ENCODE assay signal across 22 cellular contexts in genomic region chr15:77746254-77747174, GRCh38.
DNase-seq lines count a peak whose midpoint lies in the region; ATAC-seq, FAIRE-seq and TF ChIP-seq lines count a peak whose summit lies in the region.
"Had no signal": no experiment of that assay in that cellular context is flagged by ENCODE, and none has a peak within 500 bp of the region (broad histone marks: within the 10 kb centered on the region; RNA-seq: fewer than 3 reads in every experiment).

No MANE protein-coding gene starts in this region.

- no peak overlapping the region for H3K23ac ChIP-seq in H1 (ENCODE audit: insufficient read length)

- no peak overlapping the region for H3K4me3 Mint-ChIP-seq in activated naive CD8-positive, alpha-beta T cell treated with anti-CD3 and anti-CD28 coated beads for 36 hours
- H3K4me3 Mint-ChIP-seq: CD14-positive monocyte; CD4-positive, alpha-beta T cell had no signal

- H3K9me3 ChIP-seq in left ventricle myocardium inferior (replicated peaks): no peaks in the 10 kb centered on the region
- no peaks in the 10 kb centered on the region for H3K9me3 ChIP-seq in H1 (ENCODE audit: insufficient read depth in 2 of 2, low read depth in 1 of 2, low read length in 1 of 2)
- no peaks in the 10 kb centered on the region for H3K9me3 ChIP-seq in osteoblast (ENCODE audit: low read depth, low read length)
- H3K9me3 ChIP-seq: BE2C; BLaER1 treated with 17β-estradiol and CSF1 and Interleukin-3, amounts not matched to agents 10 nM and 100 nM had no signal

- H3K4me2 ChIP-seq in H1 (ENCODE audit: insufficient read depth in 1 of 2, low read depth in 2 of 2, low read length in 2 of 2) (peak overlapping the region; percentile 36 to 37; a peak in 2 of 4 replicates), osteoblast (ENCODE audit: insufficient read depth, low read length) (no peak overlapping the region)
- H3K4me2 ChIP-seq: BLaER1 treated with 17β-estradiol and CSF1 and Interleukin-3, amounts not matched to agents 10 nM and 100 nM had no signal

- H3K4me3 ChIP-seq in left ventricle myocardium inferior (no peak overlapping the region), H1 (ENCODE audit: extremely low read depth in 1 of 4, insufficient read depth in 2 of 4, low read depth in 3 of 4, low read length in 4 of 4) (no peak overlapping the region), osteoblast (ENCODE audit: insufficient read depth, low read length) (no peak overlapping the region)
- H3K4me3 ChIP-seq: BLaER1 treated with 17β-estradiol and CSF1 and Interleukin-3, amounts not matched to agents 10 nM and 100 nM had no signal

- no peak for FAIRE-seq in H1 (lab: Jason Lieb, UNC)
- FAIRE-seq: D721Med, GM12892 had no signal

- H3K14ac ChIP-seq in H1 (ENCODE audit: insufficient read length): no peak overlapping the region

- no peak overlapping the region for H4K91ac ChIP-seq in H1 (replicated peaks; ENCODE audit: insufficient read length, low read length)

- no peak for ATAC-seq in Right ventricle myocardium inferior
- ATAC-seq in HG02798 (IDR thresholded peaks at IDR 0.05; ENCODE audit: poor library complexity, unreplicated experiment): no peak

- no peak overlapping the region for H3K9ac ChIP-seq in H1 (replicated peaks in 1 of 4; ENCODE audit: extremely low read depth in 1 of 4, low read depth in 3 of 4, low read length in 3 of 4)
- H3K9ac ChIP-seq: BLaER1 treated with 17β-estradiol and CSF1 and Interleukin-3, amounts not matched to agents 10 nM and 100 nM had no signal

- H3K23me2 ChIP-seq in H1 (ENCODE audit: low read depth, low read length): no peaks in the 10 kb centered on the region

- intact Hi-C loops in Right ventricle myocardium inferior (cut with DNase I) (no loop called here), left ventricle myocardium inferior (cut with micrococcal nuclease) (no loop called here)

- no peak overlapping the region for H3K18ac ChIP-seq in H1 (ENCODE audit: extremely low read depth, low read length)

- H2AFZ ChIP-seq in H1 (ENCODE audit: low read length) (no peak overlapping the region), osteoblast (ENCODE audit: low read length) (no peak overlapping the region)

- H3K4ac ChIP-seq in H1 (replicated peaks; ENCODE audit: insufficient read length, low read depth, low read length): no peak overlapping the region

- no peak for TF ChIP-seq POLR2A in H1 (IDR thresholded peaks at IDR 0.05; ENCODE audit: control extremely low read depth in 1 of 2, low read depth in 2 of 2, low read length in 2 of 2)

- no peak overlapping the region for H2BK15ac ChIP-seq in H1 (ENCODE audit: low read length)

- no peak overlapping the region for H3K56ac ChIP-seq in H1 (replicated peaks; ENCODE audit: insufficient read length, low read depth, low read length)

- no peaks in the 10 kb centered on the region for H3K4me1 ChIP-seq in left ventricle myocardium inferior
- H3K4me1 ChIP-seq in H1 (replicated peaks in 1 of 4; ENCODE audit: control insufficient read depth in 3 of 4, insufficient read depth in 4 of 4, low read length in 3 of 4): peaks cover 9 to 20% (median 14%) of the 10 kb centered on the region in 4 experiments
- H3K4me1 ChIP-seq in osteoblast (ENCODE audit: insufficient read depth, low read length): no peaks in the 10 kb centered on the region

- peak overlapping the region; percentile 18; the same call in 1 of the 2 replicates for H2BK12ac ChIP-seq in H1 (ENCODE audit: low read depth, low read length)

- H3K27me3 ChIP-seq in left ventricle myocardium inferior (ENCODE audit: low read depth): peaks cover 52% of the 10 kb centered on the region
- H3K27me3 ChIP-seq in H1 (replicated peaks in 1 of 4; ENCODE audit: control insufficient read depth in 3 of 4, extremely low read depth in 1 of 4, insufficient read depth in 3 of 4, low read length in 3 of 4): peaks cover 0 to 6% (median 0%) of the 10 kb centered on the region in 4 experiments; a peak in 2 of 7 replicates
- peaks cover 6% of the 10 kb centered on the region for H3K27me3 ChIP-seq in osteoblast (ENCODE audit: insufficient read depth, low read length)
- H3K27me3 ChIP-seq: BE2C had no signal

- 0 out of 2 replicates have a peak overlapping the region, but pooled peaks have one; percentile 29 for H4K8ac ChIP-seq in H1 (ENCODE audit: extremely low read depth, insufficient read depth, low read length)

- peak; percentile 57 for DNase-seq in Right ventricle myocardium inferior (ENCODE audit: missing footprints)
- DNase-seq in left ventricle myocardium inferior: no peak
- peak; percentile 10 for DNase-seq in NCI-H69 (lab: John Stamatoyannopoulos, UW)
- no peak for DNase-seq in H1 (ENCODE audit: low read depth in 1 of 2, low spot score in 2 of 2)
- peak; percentile 91 for DNase-seq in osteoblast (ENCODE audit: insufficient read length, low spot score, missing footprints)
- no peak for DNase-seq in Kasumi-1 (lab: John Stamatoyannopoulos, UW)
- DNase-seq in activated naive CD8-positive, alpha-beta T cell treated with anti-CD3 and anti-CD28 coated beads for 36 hours: no peak
- DNase-seq: ACHN; AML-193; CD4-positive, alpha-beta T cell; CD8-positive, alpha-beta memory T cell; DMS53; DMS79 treated with DMSO at 0.1 percent for 48 hours; GOT3; H7; HCEC 1CT had no signal

- no peak for TF ChIP-seq RAD21 in H1 (IDR thresholded peaks at IDR 0.05 in 1 of 2, conservative IDR thresholded peaks at IDR 0.05 in 1 of 2; ENCODE audit: low read depth in 2 of 2, low read length in 2 of 2)

- no peaks in the 10 kb centered on the region for H3K79me1 ChIP-seq in H1 (ENCODE audit: low read depth, low read length)

- H3K36me3 ChIP-seq in left ventricle myocardium inferior: no peaks in the 10 kb centered on the region
- no peaks in the 10 kb centered on the region for H3K36me3 ChIP-seq in H1 (ENCODE audit: control insufficient read depth in 2 of 4, insufficient read depth in 4 of 4, low read length in 3 of 4)
- H3K36me3 ChIP-seq in osteoblast (ENCODE audit: insufficient read depth, low read length): no peaks in the 10 kb centered on the region
- H3K36me3 ChIP-seq: BE2C; BLaER1 treated with 17β-estradiol and CSF1 and Interleukin-3, amounts not matched to agents 10 nM and 100 nM had no signal

- POLR2A ChIA-PET in H1 (lab: Charles Lee; ENCODE audit: partially characterized antibody): interaction anchor here (0.6 to 1.0 kb wide), 3 partner anchors 9 to 36 kb away, joined by 3 read pairs; no protein-coding TSS in a partner anchor

- H2AK5ac ChIP-seq in H1 (ENCODE audit: low read depth, low read length): no peak overlapping the region

- H4K20me1 ChIP-seq in H1 (replicated peaks in 1 of 2; ENCODE audit: control insufficient read depth in 1 of 2, insufficient read depth in 2 of 2, low read length in 2 of 2): peaks cover 0 to 1% of the 10 kb centered on the region in 2 experiments
- no peaks in the 10 kb centered on the region for H4K20me1 ChIP-seq in osteoblast (ENCODE audit: insufficient read depth, low read length)

- no peak overlapping the region for H2BK120ac ChIP-seq in H1 (replicated peaks; ENCODE audit: low read depth, low read length)

- H3K4me1 Mint-ChIP-seq in activated naive CD8-positive, alpha-beta T cell treated with anti-CD3 and anti-CD28 coated beads for 36 hours: no peaks in the 10 kb centered on the region

- WGBS in H1 (ENCODE audit: extremely low coverage in 1 of 2, insufficient coverage in 1 of 2, insufficient read length in 1 of 2, insufficient replicate concordance in 2 of 2, low coverage in 1 of 2, low lambda C conversion rate in 2 of 2, missing lambda C conversion rate in 1 of 2), 2 experiments: 91% methylated on average over 6 of the region's 6 CpGs; no CpG with 5 or more reads in 1 of the 2 experiments

- H4K5ac ChIP-seq in H1 (ENCODE audit: insufficient read length, low read depth, low read length): no peak overlapping the region

- H2BK5ac ChIP-seq in H1 (ENCODE audit: low read depth, low read length): no peak overlapping the region

- H3K9me3 Mint-ChIP-seq in activated naive CD8-positive, alpha-beta T cell treated with anti-CD3 and anti-CD28 coated beads for 36 hours: no peaks in the 10 kb centered on the region
- H3K9me3 Mint-ChIP-seq: CD14-positive monocyte; CD4-positive, alpha-beta T cell; CD8-positive, alpha-beta memory T cell had no signal

- H3K27ac ChIP-seq in left ventricle myocardium inferior (replicated peaks): no peak overlapping the region
- H3K27ac ChIP-seq in H1 (ENCODE audit: low read depth, low read length): no peak overlapping the region
- H3K27ac ChIP-seq in osteoblast (ENCODE audit: low read depth, low read length): no peak overlapping the region
- H3K27ac ChIP-seq: BLaER1 treated with 17β-estradiol and CSF1 and Interleukin-3, amounts not matched to agents 10 nM and 100 nM had no signal

- H3K79me2 ChIP-seq in H1 (ENCODE audit: control insufficient read depth in 1 of 2, insufficient read depth in 2 of 2, low read length in 2 of 2) (no peaks in the 10 kb centered on the region), osteoblast (ENCODE audit: insufficient read depth, low read length) (no peaks in the 10 kb centered on the region)

- H2BK20ac ChIP-seq in H1 (ENCODE audit: low read length): no peak overlapping the region

- no peaks in the 10 kb centered on the region for H3K27me3 Mint-ChIP-seq in activated naive CD8-positive, alpha-beta T cell treated with anti-CD3 and anti-CD28 coated beads for 36 hours

- H3K36me3 Mint-ChIP-seq in activated naive CD8-positive, alpha-beta T cell treated with anti-CD3 and anti-CD28 coated beads for 36 hours: no peaks in the 10 kb centered on the region
- H3K36me3 Mint-ChIP-seq: CD14-positive monocyte; CD8-positive, alpha-beta memory T cell had no signal

- no peak for TF ChIP-seq EP300 in H1 (IDR thresholded peaks at IDR 0.05; ENCODE audit: borderline replicate concordance in 1 of 2, low read depth in 2 of 2, low read length in 2 of 2)

- TF ChIP-seq CTCF in left ventricle myocardium inferior (IDR thresholded peaks at IDR 0.05; ENCODE audit: borderline replicate concordance) (no peak), H1 (IDR thresholded peaks at IDR 0.05; ENCODE audit: control extremely low read depth in 1 of 3, insufficient read depth in 1 of 3, low read depth in 1 of 3, low read length in 3 of 3) (no peak), osteoblast (IDR thresholded peaks at IDR 0.05; ENCODE audit: extremely low read depth, low read depth, low read length) (no peak)

- H3K27ac Mint-ChIP-seq in activated naive CD8-positive, alpha-beta T cell treated with anti-CD3 and anti-CD28 coated beads for 36 hours: no peak overlapping the region
- H3K27ac Mint-ChIP-seq: CD14-positive monocyte; CD4-positive, alpha-beta T cell; CD8-positive, alpha-beta memory T cell had no signal

- CTCF ChIA-PET in H1 (lab: Charles Lee; ENCODE audit: partially characterized antibody): interaction anchor here (0.8 to 3.7 kb wide), 8 partner anchors 21 to 686 kb away, joined by 3 to 13 read pairs (median 3); no protein-coding TSS in a partner anchor

TF ChIP-seq in H1, 55 proteins besides CTCF, POLR2A, EP300 and RAD21 (continues in another document):
- TF ChIP-seq CHD2 (IDR thresholded peaks at IDR 0.05; ENCODE audit: low read length) (no peak), MAX (IDR thresholded peaks at IDR 0.05) (no peak), CTBP2 (IDR thresholded peaks at IDR 0.05; ENCODE audit: borderline replicate concordance, insufficient read depth, insufficient read length, low read length) (no peak)

Comparison
In these comparisons a context has a peak if more than half of its experiments do, and no peak if none do; other contexts are left out.
1. DNase-seq: peak in Right ventricle myocardium inferior (single experiment), NCI-H69 (single experiment) and osteoblast (single experiment); none in left ventricle myocardium inferior (single experiment), H1 (0 of 2), Kasumi-1 (0 of 2) and activated naive CD8-positive, alpha-beta T cell treated with anti-CD3 and anti-CD28 coated beads for 36 hours (single experiment).